In the genomic region with DNA sequence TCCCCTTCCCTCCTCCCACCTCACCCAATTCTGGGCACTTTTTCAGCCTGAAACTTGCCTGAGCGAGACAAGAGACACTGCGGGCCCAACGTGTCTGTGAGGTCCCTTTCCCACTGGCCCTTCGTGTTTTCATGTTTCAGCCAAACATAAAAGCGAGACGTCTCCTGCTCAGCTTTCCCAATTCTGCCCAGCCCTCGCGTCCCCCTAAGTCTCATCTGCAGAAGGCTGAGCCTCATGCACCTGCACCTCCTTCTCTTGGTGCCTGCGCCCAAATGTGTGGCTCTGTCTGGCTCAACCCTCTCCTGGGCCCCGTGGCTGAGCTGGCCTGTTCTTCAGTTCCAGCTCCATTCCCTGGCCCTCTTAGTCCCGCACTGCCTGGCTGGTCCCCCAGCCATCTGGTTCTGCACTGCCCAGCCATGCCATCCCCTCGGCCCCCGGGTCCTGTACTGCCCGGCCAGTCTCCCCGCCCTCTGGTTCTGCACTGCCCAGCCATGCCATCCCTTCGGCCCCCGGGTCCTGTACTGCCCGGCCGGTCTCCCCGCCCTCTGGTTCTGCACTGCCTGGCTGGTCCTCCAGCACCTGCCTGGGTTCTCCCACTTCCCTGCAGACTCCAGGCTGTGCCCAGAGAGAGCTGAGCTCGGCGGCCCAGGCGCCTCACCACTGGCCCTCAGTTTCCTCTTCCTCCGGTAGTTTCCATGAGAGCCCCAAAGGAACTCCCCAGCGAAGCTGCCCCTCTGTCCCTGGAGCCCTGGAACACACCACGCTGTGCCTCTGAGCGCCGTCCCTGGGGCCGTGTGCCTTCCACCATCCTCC, we compare ENCODE assay signal across 23 cellular contexts.
DNase-seq lines count a peak whose midpoint lies in the region; ATAC-seq and TF ChIP-seq lines count a peak whose summit lies in the region.
"Had no signal": no experiment of that assay in that cellular context is flagged by ENCODE, and none has a peak within 500 bp of the region (broad histone marks: within the 10 kb centered on the region; RNA-seq: fewer than 3 reads in every experiment).

No MANE protein-coding gene starts in this region.

- ATAC-seq in left lung: no peak
- no peak for ATAC-seq in GM21360 (IDR thresholded peaks at IDR 0.05; ENCODE audit: unreplicated experiment)
- ATAC-seq: GM12878, HCT116 had no signal

- H3K9ac ChIP-seq in BLaER1: no peak overlapping the region
- 0 out of 22 replicates have a peak overlapping the region, but pooled peaks of 2 of the 11 experiments have one; percentile 29 to 37 for H3K9ac ChIP-seq in BLaER1 treated with 17β-estradiol and CSF1 and Interleukin-3, amounts not matched to agents 10 nM and 100 nM
- H3K9ac ChIP-seq: SK-N-SH had no signal

- intact Hi-C loops in left lung (cut with DNase I): no loop called here
- intact Hi-C loops in posterior vena cava (cut with DNase I): no loop called here

- H3K36me3 ChIP-seq in BLaER1: no peaks in the 10 kb centered on the region
- no peaks in the 10 kb centered on the region for H3K36me3 ChIP-seq in BLaER1 treated with 17β-estradiol and CSF1 and Interleukin-3, amounts not matched to agents 10 nM and 100 nM
- no peaks in the 10 kb centered on the region for H3K36me3 ChIP-seq in left lung
- H3K36me3 ChIP-seq: Peyer's patch had no signal

- TF ChIP-seq CTCF in left lung (IDR thresholded peaks at IDR 0.05): no peak

- H3K27ac ChIP-seq in BLaER1 (no peak overlapping the region), left lung (no peak overlapping the region)
- no peak overlapping the region for H3K27ac ChIP-seq in BLaER1 treated with 17β-estradiol and CSF1 and Interleukin-3, amounts not matched to agents 10 nM and 100 nM
- H3K27ac ChIP-seq: Peyer's patch had no signal

- H3K27me3 ChIP-seq in BLaER1: no peaks in the 10 kb centered on the region
- H3K27me3 ChIP-seq in BLaER1 treated with 17β-estradiol and CSF1 and Interleukin-3, amounts not matched to agents 10 nM and 100 nM: peaks cover 0 to 28% (median 0%) of the 10 kb centered on the region in 11 experiments; a peak in 6 of 22 replicates
- no peaks in the 10 kb centered on the region for H3K27me3 ChIP-seq in left lung
- H3K27me3 ChIP-seq: Peyer's patch had no signal

- H3K9me3 ChIP-seq in BLaER1: peaks cover 7% of the 10 kb centered on the region; the same call in 1 of the 2 replicates
- H3K9me3 ChIP-seq in BLaER1 treated with 17β-estradiol and CSF1 and Interleukin-3, amounts not matched to agents 10 nM and 100 nM (replicated peaks in 1 of 11): peaks cover 6 to 27% (median 15%) of the 10 kb centered on the region in 11 experiments; a peak in 20 of 22 replicates
- H3K9me3 ChIP-seq in left lung: peaks cover 0 to 1% of the 10 kb centered on the region in 2 donors
- H3K9me3 ChIP-seq: Peyer's patch, SK-N-SH had no signal

- peak overlapping the region; percentile 74 for H3K4me2 ChIP-seq in BLaER1
- H3K4me2 ChIP-seq in BLaER1 treated with 17β-estradiol and CSF1 and Interleukin-3, amounts not matched to agents 10 nM and 100 nM: peak overlapping the region; percentile 14 to 87 (median 71); a peak in 19 of 22 replicates
- H3K4me2 ChIP-seq: SK-N-SH had no signal

- DNase-seq in left lung: peak; percentile 18 to 64
- DNase-seq in posterior vena cava (ENCODE audit: low spot score): peak; percentile 70
- DNase-seq in kidney glomerular epithelial cell (lab: John Stamatoyannopoulos, UW): no peak
- DNase-seq in activated CD4-positive, CD25-positive, alpha-beta regulatory T cell (lab: John Stamatoyannopoulos, UW): no peak
- DNase-seq: DMS 273 treated with DMSO at 0.1 percent for 48 hours, DMS79, EL, GDM1, NCI-H1092, NCI-H1417 treated with DMSO at 0.1 percent for 48 hours, NCI-H1694 treated with DMSO at 0.1 percent for 48 hours, NCI-H2081, NCI-H2227 treated with DMSO at 0.1 percent for 48 hours, NCI-H510A, NCI-H69, OCI-M1, SK-N-SH had no signal

- H3K4me1 ChIP-seq in BLaER1: peaks cover 43% of the 10 kb centered on the region
- peaks cover 11 to 45% (median 38%) of the 10 kb centered on the region in 10 experiments for H3K4me1 ChIP-seq in BLaER1 treated with 17β-estradiol and CSF1 and Interleukin-3, amounts not matched to agents 10 nM and 100 nM
- no peaks in the 10 kb centered on the region for H3K4me1 ChIP-seq in left lung
- H3K4me1 ChIP-seq: Peyer's patch had no signal

- H4K20me1 ChIP-seq in BLaER1: peaks cover 30% of the 10 kb centered on the region
- peaks cover 0 to 23% (median 4%) of the 10 kb centered on the region in 11 experiments; a peak in 3 of 22 replicates for H4K20me1 ChIP-seq in BLaER1 treated with 17β-estradiol and CSF1 and Interleukin-3, amounts not matched to agents 10 nM and 100 nM

- H3K4me3 ChIP-seq in BLaER1: no peak overlapping the region
- H3K4me3 ChIP-seq in BLaER1 treated with 17β-estradiol and CSF1 and Interleukin-3, amounts not matched to agents 10 nM and 100 nM: no peak overlapping the region
- no peak overlapping the region for H3K4me3 ChIP-seq in left lung
- H3K4me3 ChIP-seq: GM12878, Peyer's patch had no signal

Comparison
In these comparisons a context has a peak if more than half of its experiments do, and no peak if none do; other contexts are left out.
1. DNase-seq: peak in left lung (2 of 2) and posterior vena cava (single experiment); none in kidney glomerular epithelial cell (single experiment) and activated CD4-positive, CD25-positive, alpha-beta regulatory T cell (0 of 4).